ENCODE assay signal across 28 cellular contexts in genomic region chr14:104948736-104949031, GRCh38. TPM values are rescaled to one million over a fixed set of nuclear protein-coding genes. Genes with fewer than 3 reads are reported as not detected.
"Had no signal": no experiment of that assay in that cellular context is flagged by ENCODE, and none has a peak within 500 bp of the region (broad histone marks: within the 10 kb centered on the region; RNA-seq: fewer than 3 reads in every experiment).

No MANE protein-coding gene starts in this region.

- H3K36me3 ChIP-seq: colonic mucosa, gastrocnemius medialis, heart left ventricle, lower lobe of right lung had no signal

- H3K27ac ChIP-seq: colonic mucosa, epithelial cell of prostate, esophagus squamous epithelium, gastrocnemius medialis, heart left ventricle, hepatocyte, lower lobe of right lung had no signal

- H3K36me3 Mint-ChIP-seq: immature natural killer cell, mesothelial cell of epicardium had no signal

- H3K9me3 Mint-ChIP-seq: dendritic cell treated with granulocyte-macrophage colony-stimulating factor and Interleukin-4, amounts not matched to agents 40 ng/mL and 50 ng/mL, for 4 days; effector memory CD8-positive, alpha-beta T cell; endodermal cell; immature natural killer cell; mesothelial cell of epicardium had no signal

- H3K9me3 ChIP-seq: colonic mucosa, esophagus squamous epithelium, gastrocnemius medialis, heart left ventricle, lower lobe of right lung, mucosa of descending colon had no signal

- H3K4me1 ChIP-seq: colonic mucosa, esophagus squamous epithelium, gastrocnemius medialis, heart left ventricle, lower lobe of right lung had no signal

- H3K4me1 Mint-ChIP-seq: endodermal cell, immature natural killer cell, mesothelial cell of epicardium had no signal

- H3K27me3 ChIP-seq: colonic mucosa, esophagus squamous epithelium, gastrocnemius medialis, heart left ventricle, hepatocyte had no signal

- H3K4me3 ChIP-seq: colonic mucosa, esophagus squamous epithelium, gastrocnemius medialis, heart left ventricle, hepatocyte, lower lobe of right lung, mucosa of descending colon had no signal

- H3K27ac Mint-ChIP-seq: dendritic cell treated with granulocyte-macrophage colony-stimulating factor and Interleukin-4, amounts not matched to agents 40 ng/mL and 50 ng/mL, for 4 days; effector memory CD8-positive, alpha-beta T cell; endodermal cell; immature natural killer cell; mesothelial cell of epicardium had no signal

- H3K27me3 Mint-ChIP-seq: dendritic cell treated with granulocyte-macrophage colony-stimulating factor and Interleukin-4, amounts not matched to agents 40 ng/mL and 50 ng/mL, for 4 days had no signal

- H3K4me3 Mint-ChIP-seq: dendritic cell treated with granulocyte-macrophage colony-stimulating factor and Interleukin-4, amounts not matched to agents 40 ng/mL and 50 ng/mL, for 4 days; effector memory CD8-positive, alpha-beta T cell; endodermal cell; immature natural killer cell; mesothelial cell of epicardium had no signal

- DNase-seq: colonic mucosa; cortex of kidney; effector CD8-positive, alpha-beta T cell; effector memory CD8-positive, alpha-beta T cell; endodermal cell; erythroblast; esophagus squamous epithelium; foreskin fibroblast; foreskin melanocyte; gastrocnemius medialis; hypothalamus; immature natural killer cell; islet precursor cell; kidney glomerular epithelial cell; left colon; mesenchymal stem cell had no signal

RNA-seq across cellular contexts. Expression of gene PLD4, which starts 24.0 kb away (rescaled TPM):
- total RNA-seq: dermis microvascular lymphatic vessel endothelial cell, endodermal cell, gastrocnemius medialis, glomerular endothelial cell, hepatocyte, left lobe of liver, lung microvascular endothelial cell, myocyte had no signal

RNA-seq across cellular contexts. Expression of gene AHNAK2, which starts 29.5 kb away (rescaled TPM):
- polyA plus RNA-seq: immature natural killer cell had no signal
